In the genomic region with DNA sequence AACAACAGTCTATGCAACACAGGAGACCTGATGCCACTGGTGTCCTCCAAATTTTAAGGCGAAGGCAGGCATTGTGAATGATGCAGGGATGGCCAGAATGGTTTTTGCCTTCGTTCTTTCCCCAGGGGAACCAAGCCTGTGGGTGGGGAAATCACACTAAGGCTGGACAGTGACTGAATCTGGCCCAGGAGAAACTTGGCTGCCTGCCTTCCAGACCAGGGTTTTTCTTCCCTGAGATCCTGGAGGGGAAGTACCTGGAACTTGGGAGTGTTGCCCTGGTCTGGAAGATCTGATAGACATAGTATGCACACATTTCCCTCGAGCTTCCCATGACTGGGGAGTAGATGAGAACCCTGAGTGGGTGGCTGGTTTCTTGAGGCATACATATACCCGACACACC, we compare ENCODE assay signal across 1 cellular context.
TF ChIP-seq lines count a peak whose summit lies in the region.

No MANE protein-coding gene starts in this region.

TF ChIP-seq in H1, 55 proteins besides CTCF, POLR2A, EP300 and RAD21:
- TF ChIP-seq CEBPB (IDR thresholded peaks at IDR 0.05; ENCODE audit: low read depth, low read length) (no peak), TAF7 (optimal IDR thresholded peaks at IDR 0.05; ENCODE audit: borderline replicate concordance, low read depth, low read length) (no peak), RNF2 (IDR thresholded peaks at IDR 0.05; ENCODE audit: borderline replicate concordance, low read depth, low read length, missing control alignments, poor library complexity, severe bottlenecking) (no peak), JUND (IDR thresholded peaks at IDR 0.05; ENCODE audit: low read length) (no peak), JUN (IDR thresholded peaks at IDR 0.05; ENCODE audit: low read depth, low read length) (no peak), NRF1 (IDR thresholded peaks at IDR 0.05; ENCODE audit: low read depth, low read length) (no peak), SRF (IDR thresholded peaks at IDR 0.05; ENCODE audit: low read depth, low read length) (no peak), FOSL1 (IDR thresholded peaks at IDR 0.05; ENCODE audit: insufficient read depth, low read depth, low read length) (no peak), HDAC2 (IDR thresholded peaks at IDR 0.05; ENCODE audit: borderline replicate concordance in 1 of 2, low read depth in 2 of 2, low read length in 2 of 2) (no peak), CREB1 (IDR thresholded peaks at IDR 0.05) (no peak), KDM4A (IDR thresholded peaks at IDR 0.05; ENCODE audit: low read depth, low read length, severe bottlenecking) (no peak), SIN3A (conservative IDR thresholded peaks at IDR 0.05 in 1 of 2, IDR thresholded peaks at IDR 0.05 in 1 of 2; ENCODE audit: low read depth in 1 of 2, low read length in 2 of 2) (no peak), POLR2AphosphoS5 (IDR thresholded peaks at IDR 0.05; ENCODE audit: low read depth, low read length) (no peak), CBX8 (IDR thresholded peaks at IDR 0.05; ENCODE audit: borderline replicate concordance, low read depth, low read length) (no peak)
- TF ChIP-seq, protein P1, sequence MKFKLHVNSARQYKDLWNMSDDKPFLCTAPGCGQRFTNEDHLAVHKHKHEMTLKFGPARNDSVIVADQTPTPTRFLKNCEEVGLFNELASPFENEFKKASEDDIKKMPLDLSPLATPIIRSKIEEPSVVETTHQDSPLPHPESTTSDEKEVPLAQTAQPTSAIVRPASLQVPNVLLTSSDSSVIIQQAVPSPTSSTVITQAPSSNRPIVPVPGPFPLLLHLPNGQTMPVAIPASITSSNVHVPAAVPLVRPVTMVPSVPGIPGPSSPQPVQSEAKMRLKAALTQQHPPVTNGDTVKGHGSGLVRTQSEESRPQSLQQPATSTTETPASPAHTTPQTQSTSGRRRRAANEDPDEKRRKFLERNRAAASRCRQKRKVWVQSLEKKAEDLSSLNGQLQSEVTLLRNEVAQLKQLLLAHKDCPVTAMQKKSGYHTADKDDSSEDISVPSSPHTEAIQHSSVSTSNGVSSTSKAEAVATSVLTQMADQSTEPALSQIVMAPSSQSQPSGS (IDR thresholded peaks at IDR 0.05; ENCODE audit: low read length) = no peak
- TF ChIP-seq, protein P2, sequence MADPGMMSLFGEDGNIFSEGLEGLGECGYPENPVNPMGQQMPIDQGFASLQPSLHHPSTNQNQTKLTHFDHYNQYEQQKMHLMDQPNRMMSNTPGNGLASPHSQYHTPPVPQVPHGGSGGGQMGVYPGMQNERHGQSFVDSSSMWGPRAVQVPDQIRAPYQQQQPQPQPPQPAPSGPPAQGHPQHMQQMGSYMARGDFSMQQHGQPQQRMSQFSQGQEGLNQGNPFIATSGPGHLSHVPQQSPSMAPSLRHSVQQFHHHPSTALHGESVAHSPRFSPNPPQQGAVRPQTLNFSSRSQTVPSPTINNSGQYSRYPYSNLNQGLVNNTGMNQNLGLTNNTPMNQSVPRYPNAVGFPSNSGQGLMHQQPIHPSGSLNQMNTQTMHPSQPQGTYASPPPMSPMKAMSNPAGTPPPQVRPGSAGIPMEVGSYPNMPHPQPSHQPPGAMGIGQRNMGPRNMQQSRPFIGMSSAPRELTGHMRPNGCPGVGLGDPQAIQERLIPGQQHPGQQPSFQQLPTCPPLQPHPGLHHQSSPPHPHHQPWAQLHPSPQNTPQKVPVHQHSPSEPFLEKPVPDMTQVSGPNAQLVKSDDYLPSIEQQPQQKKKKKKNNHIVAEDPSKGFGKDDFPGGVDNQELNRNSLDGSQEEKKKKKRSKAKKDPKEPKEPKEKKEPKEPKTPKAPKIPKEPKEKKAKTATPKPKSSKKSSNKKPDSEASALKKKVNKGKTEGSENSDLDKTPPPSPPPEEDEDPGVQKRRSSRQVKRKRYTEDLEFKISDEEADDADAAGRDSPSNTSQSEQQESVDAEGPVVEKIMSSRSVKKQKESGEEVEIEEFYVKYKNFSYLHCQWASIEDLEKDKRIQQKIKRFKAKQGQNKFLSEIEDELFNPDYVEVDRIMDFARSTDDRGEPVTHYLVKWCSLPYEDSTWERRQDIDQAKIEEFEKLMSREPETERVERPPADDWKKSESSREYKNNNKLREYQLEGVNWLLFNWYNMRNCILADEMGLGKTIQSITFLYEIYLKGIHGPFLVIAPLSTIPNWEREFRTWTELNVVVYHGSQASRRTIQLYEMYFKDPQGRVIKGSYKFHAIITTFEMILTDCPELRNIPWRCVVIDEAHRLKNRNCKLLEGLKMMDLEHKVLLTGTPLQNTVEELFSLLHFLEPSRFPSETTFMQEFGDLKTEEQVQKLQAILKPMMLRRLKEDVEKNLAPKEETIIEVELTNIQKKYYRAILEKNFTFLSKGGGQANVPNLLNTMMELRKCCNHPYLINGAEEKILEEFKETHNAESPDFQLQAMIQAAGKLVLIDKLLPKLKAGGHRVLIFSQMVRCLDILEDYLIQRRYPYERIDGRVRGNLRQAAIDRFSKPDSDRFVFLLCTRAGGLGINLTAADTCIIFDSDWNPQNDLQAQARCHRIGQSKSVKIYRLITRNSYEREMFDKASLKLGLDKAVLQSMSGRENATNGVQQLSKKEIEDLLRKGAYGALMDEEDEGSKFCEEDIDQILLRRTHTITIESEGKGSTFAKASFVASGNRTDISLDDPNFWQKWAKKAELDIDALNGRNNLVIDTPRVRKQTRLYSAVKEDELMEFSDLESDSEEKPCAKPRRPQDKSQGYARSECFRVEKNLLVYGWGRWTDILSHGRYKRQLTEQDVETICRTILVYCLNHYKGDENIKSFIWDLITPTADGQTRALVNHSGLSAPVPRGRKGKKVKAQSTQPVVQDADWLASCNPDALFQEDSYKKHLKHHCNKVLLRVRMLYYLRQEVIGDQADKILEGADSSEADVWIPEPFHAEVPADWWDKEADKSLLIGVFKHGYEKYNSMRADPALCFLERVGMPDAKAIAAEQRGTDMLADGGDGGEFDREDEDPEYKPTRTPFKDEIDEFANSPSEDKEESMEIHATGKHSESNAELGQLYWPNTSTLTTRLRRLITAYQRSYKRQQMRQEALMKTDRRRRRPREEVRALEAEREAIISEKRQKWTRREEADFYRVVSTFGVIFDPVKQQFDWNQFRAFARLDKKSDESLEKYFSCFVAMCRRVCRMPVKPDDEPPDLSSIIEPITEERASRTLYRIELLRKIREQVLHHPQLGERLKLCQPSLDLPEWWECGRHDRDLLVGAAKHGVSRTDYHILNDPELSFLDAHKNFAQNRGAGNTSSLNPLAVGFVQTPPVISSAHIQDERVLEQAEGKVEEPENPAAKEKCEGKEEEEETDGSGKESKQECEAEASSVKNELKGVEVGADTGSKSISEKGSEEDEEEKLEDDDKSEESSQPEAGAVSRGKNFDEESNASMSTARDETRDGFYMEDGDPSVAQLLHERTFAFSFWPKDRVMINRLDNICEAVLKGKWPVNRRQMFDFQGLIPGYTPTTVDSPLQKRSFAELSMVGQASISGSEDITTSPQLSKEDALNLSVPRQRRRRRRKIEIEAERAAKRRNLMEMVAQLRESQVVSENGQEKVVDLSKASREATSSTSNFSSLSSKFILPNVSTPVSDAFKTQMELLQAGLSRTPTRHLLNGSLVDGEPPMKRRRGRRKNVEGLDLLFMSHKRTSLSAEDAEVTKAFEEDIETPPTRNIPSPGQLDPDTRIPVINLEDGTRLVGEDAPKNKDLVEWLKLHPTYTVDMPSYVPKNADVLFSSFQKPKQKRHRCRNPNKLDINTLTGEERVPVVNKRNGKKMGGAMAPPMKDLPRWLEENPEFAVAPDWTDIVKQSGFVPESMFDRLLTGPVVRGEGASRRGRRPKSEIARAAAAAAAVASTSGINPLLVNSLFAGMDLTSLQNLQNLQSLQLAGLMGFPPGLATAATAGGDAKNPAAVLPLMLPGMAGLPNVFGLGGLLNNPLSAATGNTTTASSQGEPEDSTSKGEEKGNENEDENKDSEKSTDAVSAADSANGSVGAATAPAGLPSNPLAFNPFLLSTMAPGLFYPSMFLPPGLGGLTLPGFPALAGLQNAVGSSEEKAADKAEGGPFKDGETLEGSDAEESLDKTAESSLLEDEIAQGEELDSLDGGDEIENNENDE (IDR thresholded peaks at IDR 0.05; ENCODE audit: insufficient replicate concordance, low read length) = no peak
- TF ChIP-seq, protein P3, sequence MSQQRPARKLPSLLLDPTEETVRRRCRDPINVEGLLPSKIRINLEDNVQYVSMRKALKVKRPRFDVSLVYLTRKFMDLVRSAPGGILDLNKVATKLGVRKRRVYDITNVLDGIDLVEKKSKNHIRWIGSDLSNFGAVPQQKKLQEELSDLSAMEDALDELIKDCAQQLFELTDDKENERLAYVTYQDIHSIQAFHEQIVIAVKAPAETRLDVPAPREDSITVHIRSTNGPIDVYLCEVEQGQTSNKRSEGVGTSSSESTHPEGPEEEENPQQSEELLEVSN (IDR thresholded peaks at IDR 0.05) = no peak
- TF ChIP-seq, protein P4, sequence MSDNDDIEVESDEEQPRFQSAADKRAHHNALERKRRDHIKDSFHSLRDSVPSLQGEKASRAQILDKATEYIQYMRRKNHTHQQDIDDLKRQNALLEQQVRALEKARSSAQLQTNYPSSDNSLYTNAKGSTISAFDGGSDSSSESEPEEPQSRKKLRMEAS (IDR thresholded peaks at IDR 0.05) = no peak
